Comparison of ENCODE assay signal across 8 cellular contexts in the genomic region with DNA sequence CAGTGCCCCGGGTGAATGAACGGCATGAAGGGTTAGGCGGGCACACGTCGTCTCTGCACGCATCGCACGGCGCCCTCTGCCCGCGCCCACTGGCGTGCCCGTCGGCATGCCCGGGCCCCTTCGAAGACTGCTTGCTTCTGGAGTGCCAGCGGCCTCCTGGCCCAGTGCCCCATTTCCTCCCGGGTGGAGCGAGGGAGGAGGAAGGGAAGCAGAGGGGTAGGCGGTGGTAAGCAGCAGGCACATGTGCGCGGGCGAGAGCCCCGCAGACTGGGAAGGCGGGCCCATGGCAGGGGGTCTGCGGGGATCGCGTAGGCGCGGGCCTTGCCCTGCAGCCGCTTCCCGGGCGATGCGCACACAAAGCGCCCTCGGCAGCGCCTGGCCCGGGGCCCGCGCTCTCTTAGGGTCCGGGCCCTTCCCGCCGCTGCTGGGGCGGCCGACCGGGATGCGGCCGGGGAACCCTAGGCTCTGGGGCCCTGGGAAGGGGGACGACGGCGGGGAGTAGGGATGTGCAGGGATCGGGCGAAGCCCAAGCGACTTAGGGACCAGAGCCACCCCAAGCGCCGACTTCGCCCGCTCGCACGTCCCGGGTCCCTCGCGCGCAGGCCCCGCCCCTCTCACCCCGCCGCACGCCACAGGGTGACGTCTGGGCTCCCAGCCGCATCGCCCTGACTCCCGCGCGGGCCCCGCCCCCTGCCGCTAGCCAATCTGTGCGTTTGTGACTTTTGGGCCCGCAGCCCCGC. TPM values are rescaled to one million over a fixed set of nuclear protein-coding genes. Genes with fewer than 3 reads are reported as not detected.
DNase-seq lines count a peak whose midpoint lies in the region; ATAC-seq and TF ChIP-seq lines count a peak whose summit lies in the region.

No MANE protein-coding gene starts in this region.

- peak overlapping the region; percentile 46; the same call in 1 of the 2 replicates for H3K4me3 ChIP-seq in PC-9

- DNase-seq in NCI-H345 (lab: John Stamatoyannopoulos, UW) (peak; percentile 55), NCI-H345 treated with DMSO at 0.1 percent for 48 hours (lab: John Stamatoyannopoulos, UW; ENCODE audit: unreplicated experiment) (no peak), PC-9 (peak in 1 of 2 experiments; percentile 60), MCF 10A (ENCODE audit: unreplicated experiment) (peak; percentile 55), immature natural killer cell (peak in 1 of 3 donors; percentile 57), GM03348 (ENCODE audit: low spot score) (no peak)
- peak; percentile 24 for DNase-seq in stimulated activated CD4-positive, alpha-beta T cell treated with anti-CD3 and anti-CD28 coated beads, Interleukin-4, amount 100 ng/mL, for 24 hours

- H3K4me1 ChIP-seq in PC-9 (replicated peaks; ENCODE audit: insufficient read depth): no peaks in the 10 kb centered on the region

- H2AFZ ChIP-seq in PC-9: no peak overlapping the region

- H3K4me3 Mint-ChIP-seq in MCF 10A (ENCODE audit: unreplicated experiment) (peak overlapping the region; percentile 77), immature natural killer cell (peak overlapping the region; percentile 55 to 82 (median 71))

- H3K9me3 ChIP-seq in PC-9 (ENCODE audit: insufficient read depth, low read depth): no peaks in the 10 kb centered on the region

- H3K36me3 ChIP-seq in PC-9 (ENCODE audit: low read depth): no peaks in the 10 kb centered on the region

- 0 out of 2 replicates have a peak overlapping the region, but pooled peaks have one; percentile 41 for H3K27ac ChIP-seq in PC-9

- no peaks in the 10 kb centered on the region for H3F3A ChIP-seq in PC-9 (ENCODE audit: insufficient read depth, low read depth)

- ATAC-seq in HG02678 (IDR thresholded peaks at IDR 0.05; ENCODE audit: unreplicated experiment): peak; percentile 1

- intact Hi-C loops in PC-9 (cut with micrococcal nuclease; ENCODE audit: unreplicated experiment): loop anchor here (1.0 to 10.0 kb wide), 5 partner anchors 9 to 781 kb away; partner anchors contain the start of genes CCNQ, DKC1, F8 and FUNDC2
- intact Hi-C loops in MCF 10A (cut with micrococcal nuclease): loop anchor here (1.0 kb wide), 1 partner anchor 9 kb away; no protein-coding TSS in a partner anchor

- peaks cover 25% of the 10 kb centered on the region for H3K36me3 Mint-ChIP-seq in MCF 10A (ENCODE audit: insufficient read depth, unreplicated experiment)
- H3K36me3 Mint-ChIP-seq in immature natural killer cell: peaks cover 0 to 3% (median 3%) of the 10 kb centered on the region in 3 donors

- no peaks in the 10 kb centered on the region for H4K20me1 ChIP-seq in PC-9 (ENCODE audit: insufficient read depth)

- POLR2A ChIA-PET in PC-9 (lab: Charles Lee; ENCODE audit: unreplicated experiment) (interaction anchor here (0.7 kb wide), 2 partner anchors 9 to 39 kb away, joined by 3 to 4 read pairs; no protein-coding TSS in a partner anchor), MCF 10A (lab: Yijun Ruan, JAX) (interaction anchor here (0.5 to 5.6 kb wide), 10 partner anchors 8 to 677 kb away, joined by 3 to 57 read pairs (median 6); partner anchors contain the start of genes RPL10 and SLC10A3)

- peak overlapping the region; percentile 72 for H3K4me2 ChIP-seq in PC-9

- H3K4me1 Mint-ChIP-seq in MCF 10A (ENCODE audit: insufficient read depth, unreplicated experiment) (peaks cover 12% of the 10 kb centered on the region), immature natural killer cell (peaks cover 27 to 33% of the 10 kb centered on the region in 2 donors)

- BruUV-seq in PC-9 (replicated peaks; lab: Mats Ljungman, UMichigan) (TSS peak; percentile 40), MCF 10A (replicated peaks; lab: Mats Ljungman, UMichigan) (no TSS peak)

- H3K9me3 Mint-ChIP-seq in MCF 10A (ENCODE audit: unreplicated experiment): no peaks in the 10 kb centered on the region
- H3K9me3 Mint-ChIP-seq in immature natural killer cell: peaks cover 0 to 2% (median 0%) of the 10 kb centered on the region in 6 donors

- CTCF ChIA-PET in PC-9 (lab: Charles Lee): no interaction called here
- CTCF ChIA-PET in MCF 10A (lab: Yijun Ruan, JAX): no interaction called here

- H3K27me3 Mint-ChIP-seq in MCF 10A (ENCODE audit: insufficient read depth, unreplicated experiment) (no peaks in the 10 kb centered on the region), immature natural killer cell (ENCODE audit: low read depth in 3 of 3) (peaks cover 13 to 17% (median 15%) of the 10 kb centered on the region in 3 donors)

- H3K9me2 ChIP-seq in PC-9 (ENCODE audit: insufficient read depth): no peaks in the 10 kb centered on the region

- no peaks in the 10 kb centered on the region for H3K27me3 ChIP-seq in PC-9 (ENCODE audit: insufficient read depth, low read depth)

- TF ChIP-seq CTCF in PC-9 (conservative IDR thresholded peaks at IDR 0.05) (no peak), MCF 10A (IDR thresholded peaks at IDR 0.05; ENCODE audit: unreplicated experiment) (no peak)

- H3K27ac Mint-ChIP-seq in MCF 10A (ENCODE audit: low read depth, unreplicated experiment) (peak overlapping the region; percentile 42), immature natural killer cell (peak overlapping the region; percentile 87 to 95 (median 92))

- H3K79me2 ChIP-seq in PC-9 (ENCODE audit: low read depth): peaks cover 12% of the 10 kb centered on the region; the same call in 1 of the 2 replicates

RNA-seq across cellular contexts. Expression of gene EMD, which starts 0.9 kb away (rescaled TPM):
- total RNA-seq in PC-9 (2021) (132 and 164 TPM in 2 replicates), MCF 10A (2022) (94.5 and 107 TPM in 2 replicates)
- polyA plus RNA-seq in immature natural killer cell: 10 to 100 TPM; 27.2 to 31.2 (median 28.9) TPM

RNA-seq across cellular contexts. Expression of gene FLNA, which starts 3.8 kb away (rescaled TPM):
- 1,841 and 2,308 TPM in 2 replicates for total RNA-seq in PC-9 (2021)
- total RNA-seq in MCF 10A (2022): 1,218 and 1,231 TPM in 2 replicates
- 1,000 to 10,000 TPM in 1 of 3 donors, 100 to 1,000 TPM in 2; 135 to 1,231 (median 241) TPM for polyA plus RNA-seq in immature natural killer cell

RNA-seq across cellular contexts. Expression of gene RPL10, which starts 19.9 kb away (rescaled TPM):
- 3,447 and 3,685 TPM in 2 replicates for total RNA-seq in PC-9 (2021)
- 3,490 and 3,785 TPM in 2 replicates for total RNA-seq in MCF 10A (2022)
- 1,000 to 10,000 TPM; 2,085 to 3,021 (median 2,819) TPM for polyA plus RNA-seq in immature natural killer cell

RNA-seq across cellular contexts. Expression of gene DNASE1L1, which starts 30.8 kb away (rescaled TPM):
- total RNA-seq in PC-9 (2021) (25.9 and 28.3 TPM in 2 replicates), MCF 10A (2022) (20.5 and 21.2 TPM in 2 replicates)
- polyA plus RNA-seq in immature natural killer cell: 10 to 100 TPM; 14.1 to 21.1 (median 17.8) TPM

RNA-seq across cellular contexts. Expression of gene TAFAZZIN, which starts 33.1 kb away (rescaled TPM):
- total RNA-seq in PC-9 (2021) (95.8 and 134 TPM in 2 replicates), MCF 10A (2022) (48.0 and 59.1 TPM in 2 replicates)
- 10 to 100 TPM; 24.9 to 39.2 (median 32.4) TPM for polyA plus RNA-seq in immature natural killer cell

Comparison
In these comparisons a context has a peak if more than half of its experiments do, and no peak if none do; other contexts are left out.
1. DNase-seq: peak in NCI-H345 (single experiment), MCF 10A (single experiment) and stimulated activated CD4-positive, alpha-beta T cell treated with anti-CD3 and anti-CD28 coated beads, Interleukin-4, amount 100 ng/mL, for 24 hours (single experiment); none in NCI-H345 treated with DMSO at 0.1 percent for 48 hours (single experiment) and GM03348 (single experiment).